27 cellular contexts compared by ENCODE assay signal in genomic region chr1:64323882-64324281, GRCh38.
"Had no signal": no experiment of that assay in that cellular context is flagged by ENCODE, and none has a peak within 500 bp of the region (broad histone marks: within the 10 kb centered on the region; RNA-seq: fewer than 3 reads in every experiment).

No MANE protein-coding gene starts in this region.

- H3K9me3 ChIP-seq: neutrophil, ovary, psoas muscle, right lobe of liver, sigmoid colon, stomach, thoracic aorta, thyroid gland, tibial nerve, upper lobe of left lung, vagina had no signal

- FAIRE-seq: small intestine, urothelium cell line had no signal

- H3K4me1 ChIP-seq: parathyroid adenoma, psoas muscle, right lobe of liver, sigmoid colon, stomach, thyroid gland, tibial nerve, vagina had no signal

- DNase-seq: nephron progenitor cell; occipital lobe; ovary; posterior cingulate gyrus; psoas muscle; right cardiac atrium; right lobe of liver; sigmoid colon; small intestine; stimulated activated CD4-positive, alpha-beta T cell treated with anti-CD3 and anti-CD28 coated beads, Interleukin-15, amount 100 ng/mL, for 24 hours; stimulated activated CD4-positive, alpha-beta T cell treated with anti-CD3 and anti-CD28 coated beads, Interleukin-2, amount 100 ng/mL, for 24 hours; stimulated activated CD4-positive, alpha-beta T cell treated with anti-CD3 and anti-CD28 coated beads, Interleukin-2, amount 100 ng/mL, for 48 hours; stimulated activated CD4-positive, alpha-beta T cell treated with anti-CD3 and anti-CD28 coated beads, Interleukin-4, amount 100 ng/mL, for 24 hours; stimulated activated naive B cell treated with anti-CD40 and anti-IgM and Interleukin-4, amounts not matched to agents 10 μg/mL and 1 μg/mL and 100 μg/mL, for 72 hours; stimulated activated naive CD4-positive, alpha-beta T cell treated with Interleukin-2 at 50 U/mL for 16 hours; stomach; thyroid gland; trophoblast cell; upper lobe of left lung had no signal

- H3K36me3 ChIP-seq: neutrophil, ovary, right lobe of liver, sigmoid colon, stomach, thoracic aorta, thyroid gland, tibial nerve, upper lobe of left lung, vagina had no signal

- H3K4me3 ChIP-seq: ovary, psoas muscle, right lobe of liver, sigmoid colon, stomach, thoracic aorta, thyroid gland, tibial nerve, upper lobe of left lung, vagina had no signal

- ATAC-seq: natural killer cell treated with Interleukin-12 subunit alpha and Interleukin-12 subunit beta and Interleukin-15 and Interleukin-18, amount 100 ng/mL, for 72 hours; psoas muscle; right cardiac atrium; right lobe of liver; stimulated activated effector memory CD8-positive, alpha-beta T cell treated with anti-CD3 and anti-CD28 coated beads, Interleukin-12 subunit alpha, Interleukin-12 subunit beta, amount 100 ng/mL, for 72 hours; stimulated activated naive B cell treated with anti-CD40 and anti-IgM and Interleukin-4, amounts not matched to agents 10 μg/mL and 1 μg/mL and 100 μg/mL, for 72 hours had no signal

- H3K79me2 ChIP-seq: parathyroid adenoma had no signal

- H2AFZ ChIP-seq: parathyroid adenoma had no signal

- H3K27me3 ChIP-seq: neutrophil, ovary, right lobe of liver, sigmoid colon, stomach, thyroid gland, tibial nerve, upper lobe of left lung, vagina had no signal

- H3K27ac ChIP-seq: neutrophil, ovary, parathyroid adenoma, psoas muscle, right lobe of liver, sigmoid colon, stomach, thoracic aorta, thyroid gland, tibial nerve, upper lobe of left lung, vagina had no signal

- H3K9ac ChIP-seq: parathyroid adenoma had no signal
